Comparison of ENCODE assay signal across 3 cellular contexts in the genomic region with DNA sequence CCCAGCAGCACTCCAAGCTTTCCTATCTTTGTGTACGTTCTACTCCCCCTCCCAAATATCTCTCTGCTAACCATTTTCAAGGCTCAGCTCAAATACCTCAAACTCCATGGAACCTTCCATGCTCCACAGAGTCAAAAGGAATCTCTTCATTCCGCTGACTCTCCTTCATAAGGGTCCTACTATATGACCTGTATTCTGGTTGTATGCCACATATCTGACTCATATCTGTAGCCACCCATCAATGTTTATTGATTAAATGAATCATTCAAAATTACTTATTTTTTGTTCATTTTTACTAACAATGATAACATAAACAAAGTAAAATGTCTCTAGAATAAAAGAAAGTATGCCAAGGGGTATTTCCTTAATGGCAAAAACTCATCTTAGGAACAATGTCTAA.
TF ChIP-seq lines count a peak whose summit lies in the region.

No MANE protein-coding gene starts in this region.

TF ChIP-seq in IMR-90, 13 proteins besides CTCF, POLR2A, EP300 and RAD21:
- TF ChIP-seq MXI1 (IDR thresholded peaks at IDR 0.05; ENCODE audit: borderline replicate concordance, low read depth, low read length) = no peak
- peak; percentile 63 for TF ChIP-seq FOS (IDR thresholded peaks at IDR 0.05; ENCODE audit: low read depth, low read length)
TF ChIP-seq in IMR-90: peak in this region for 1.

TF ChIP-seq in GM23338, 12 proteins besides CTCF, POLR2A, EP300 and RAD21 (continues in another document):
- TF ChIP-seq, protein P1, sequence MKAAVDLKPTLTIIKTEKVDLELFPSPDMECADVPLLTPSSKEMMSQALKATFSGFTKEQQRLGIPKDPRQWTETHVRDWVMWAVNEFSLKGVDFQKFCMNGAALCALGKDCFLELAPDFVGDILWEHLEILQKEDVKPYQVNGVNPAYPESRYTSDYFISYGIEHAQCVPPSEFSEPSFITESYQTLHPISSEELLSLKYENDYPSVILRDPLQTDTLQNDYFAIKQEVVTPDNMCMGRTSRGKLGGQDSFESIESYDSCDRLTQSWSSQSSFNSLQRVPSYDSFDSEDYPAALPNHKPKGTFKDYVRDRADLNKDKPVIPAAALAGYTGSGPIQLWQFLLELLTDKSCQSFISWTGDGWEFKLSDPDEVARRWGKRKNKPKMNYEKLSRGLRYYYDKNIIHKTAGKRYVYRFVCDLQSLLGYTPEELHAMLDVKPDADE (IDR thresholded peaks at IDR 0.05) = no peak
- TF ChIP-seq ZNF331 (CRISPR knock-in tag; IDR thresholded peaks at IDR 0.05; ENCODE audit: low read depth) = no peak
- TF ChIP-seq, protein P2, sequence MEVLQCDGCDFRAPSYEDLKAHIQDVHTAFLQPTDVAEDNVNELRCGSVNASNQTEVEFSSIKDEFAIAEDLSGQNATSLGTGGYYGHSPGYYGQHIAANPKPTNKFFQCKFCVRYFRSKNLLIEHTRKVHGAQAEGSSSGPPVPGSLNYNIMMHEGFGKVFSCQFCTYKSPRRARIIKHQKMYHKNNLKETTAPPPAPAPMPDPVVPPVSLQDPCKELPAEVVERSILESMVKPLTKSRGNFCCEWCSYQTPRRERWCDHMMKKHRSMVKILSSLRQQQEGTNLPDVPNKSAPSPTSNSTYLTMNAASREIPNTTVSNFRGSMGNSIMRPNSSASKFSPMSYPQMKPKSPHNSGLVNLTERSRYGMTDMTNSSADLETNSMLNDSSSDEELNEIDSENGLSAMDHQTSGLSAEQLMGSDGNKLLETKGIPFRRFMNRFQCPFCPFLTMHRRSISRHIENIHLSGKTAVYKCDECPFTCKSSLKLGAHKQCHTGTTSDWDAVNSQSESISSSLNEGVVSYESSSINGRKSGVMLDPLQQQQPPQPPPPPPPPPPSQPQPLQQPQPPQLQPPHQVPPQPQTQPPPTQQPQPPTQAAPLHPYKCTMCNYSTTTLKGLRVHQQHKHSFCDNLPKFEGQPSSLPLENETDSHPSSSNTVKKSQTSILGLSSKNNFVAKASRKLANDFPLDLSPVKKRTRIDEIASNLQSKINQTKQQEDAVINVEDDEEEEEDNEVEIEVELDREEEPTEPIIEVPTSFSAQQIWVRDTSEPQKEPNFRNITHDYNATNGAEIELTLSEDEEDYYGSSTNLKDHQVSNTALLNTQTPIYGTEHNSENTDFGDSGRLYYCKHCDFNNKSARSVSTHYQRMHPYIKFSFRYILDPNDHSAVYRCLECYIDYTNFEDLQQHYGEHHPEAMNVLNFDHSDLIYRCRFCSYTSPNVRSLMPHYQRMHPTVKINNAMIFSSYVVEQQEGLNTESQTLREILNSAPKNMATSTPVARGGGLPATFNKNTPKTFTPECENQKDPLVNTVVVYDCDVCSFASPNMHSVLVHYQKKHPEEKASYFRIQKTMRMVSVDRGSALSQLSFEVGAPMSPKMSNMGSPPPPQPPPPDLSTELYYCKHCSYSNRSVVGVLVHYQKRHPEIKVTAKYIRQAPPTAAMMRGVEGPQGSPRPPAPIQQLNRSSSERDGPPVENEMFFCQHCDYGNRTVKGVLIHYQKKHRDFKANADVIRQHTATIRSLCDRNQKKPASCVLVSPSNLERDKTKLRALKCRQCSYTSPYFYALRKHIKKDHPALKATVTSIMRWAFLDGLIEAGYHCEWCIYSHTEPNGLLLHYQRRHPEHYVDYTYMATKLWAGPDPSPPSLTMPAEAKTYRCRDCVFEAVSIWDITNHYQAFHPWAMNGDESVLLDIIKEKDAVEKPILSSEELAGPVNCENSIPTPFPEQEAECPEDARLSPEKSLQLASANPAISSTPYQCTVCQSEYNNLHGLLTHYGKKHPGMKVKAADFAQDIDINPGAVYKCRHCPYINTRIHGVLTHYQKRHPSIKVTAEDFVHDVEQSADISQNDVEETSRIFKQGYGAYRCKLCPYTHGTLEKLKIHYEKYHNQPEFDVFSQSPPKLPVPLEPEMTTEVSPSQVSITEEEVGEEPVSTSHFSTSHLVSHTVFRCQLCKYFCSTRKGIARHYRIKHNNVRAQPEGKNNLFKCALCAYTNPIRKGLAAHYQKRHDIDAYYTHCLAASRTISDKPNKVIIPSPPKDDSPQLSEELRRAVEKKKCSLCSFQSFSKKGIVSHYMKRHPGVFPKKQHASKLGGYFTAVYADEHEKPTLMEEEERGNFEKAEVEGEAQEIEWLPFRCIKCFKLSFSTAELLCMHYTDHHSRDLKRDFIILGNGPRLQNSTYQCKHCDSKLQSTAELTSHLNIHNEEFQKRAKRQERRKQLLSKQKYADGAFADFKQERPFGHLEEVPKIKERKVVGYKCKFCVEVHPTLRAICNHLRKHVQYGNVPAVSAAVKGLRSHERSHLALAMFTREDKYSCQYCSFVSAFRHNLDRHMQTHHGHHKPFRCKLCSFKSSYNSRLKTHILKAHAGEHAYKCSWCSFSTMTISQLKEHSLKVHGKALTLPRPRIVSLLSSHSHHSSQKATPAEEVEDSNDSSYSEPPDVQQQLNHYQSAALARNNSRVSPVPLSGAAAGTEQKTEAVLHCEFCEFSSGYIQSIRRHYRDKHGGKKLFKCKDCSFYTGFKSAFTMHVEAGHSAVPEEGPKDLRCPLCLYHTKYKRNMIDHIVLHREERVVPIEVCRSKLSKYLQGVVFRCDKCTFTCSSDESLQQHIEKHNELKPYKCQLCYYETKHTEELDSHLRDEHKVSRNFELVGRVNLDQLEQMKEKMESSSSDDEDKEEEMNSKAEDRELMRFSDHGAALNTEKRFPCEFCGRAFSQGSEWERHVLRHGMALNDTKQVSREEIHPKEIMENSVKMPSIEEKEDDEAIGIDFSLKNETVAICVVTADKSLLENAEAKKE (CRISPR knock-in tag; IDR thresholded peaks at IDR 0.05) = no peak
- TF ChIP-seq EZH2 (IDR thresholded peaks at IDR 0.05; ENCODE audit: low read depth, unreplicated experiment) = no peak
- TF ChIP-seq EZH2phosphoT487 (IDR thresholded peaks at IDR 0.05; ENCODE audit: unreplicated experiment) = no peak
- no peak for TF ChIP-seq JUNB (IDR thresholded peaks at IDR 0.05; ENCODE audit: unreplicated experiment)
- TF ChIP-seq POLR2AphosphoS5 (IDR thresholded peaks at IDR 0.05; ENCODE audit: low read depth) = no peak
- no peak for TF ChIP-seq NANOG (IDR thresholded peaks at IDR 0.05; ENCODE audit: borderline replicate concordance)
- TF ChIP-seq, protein P3, sequence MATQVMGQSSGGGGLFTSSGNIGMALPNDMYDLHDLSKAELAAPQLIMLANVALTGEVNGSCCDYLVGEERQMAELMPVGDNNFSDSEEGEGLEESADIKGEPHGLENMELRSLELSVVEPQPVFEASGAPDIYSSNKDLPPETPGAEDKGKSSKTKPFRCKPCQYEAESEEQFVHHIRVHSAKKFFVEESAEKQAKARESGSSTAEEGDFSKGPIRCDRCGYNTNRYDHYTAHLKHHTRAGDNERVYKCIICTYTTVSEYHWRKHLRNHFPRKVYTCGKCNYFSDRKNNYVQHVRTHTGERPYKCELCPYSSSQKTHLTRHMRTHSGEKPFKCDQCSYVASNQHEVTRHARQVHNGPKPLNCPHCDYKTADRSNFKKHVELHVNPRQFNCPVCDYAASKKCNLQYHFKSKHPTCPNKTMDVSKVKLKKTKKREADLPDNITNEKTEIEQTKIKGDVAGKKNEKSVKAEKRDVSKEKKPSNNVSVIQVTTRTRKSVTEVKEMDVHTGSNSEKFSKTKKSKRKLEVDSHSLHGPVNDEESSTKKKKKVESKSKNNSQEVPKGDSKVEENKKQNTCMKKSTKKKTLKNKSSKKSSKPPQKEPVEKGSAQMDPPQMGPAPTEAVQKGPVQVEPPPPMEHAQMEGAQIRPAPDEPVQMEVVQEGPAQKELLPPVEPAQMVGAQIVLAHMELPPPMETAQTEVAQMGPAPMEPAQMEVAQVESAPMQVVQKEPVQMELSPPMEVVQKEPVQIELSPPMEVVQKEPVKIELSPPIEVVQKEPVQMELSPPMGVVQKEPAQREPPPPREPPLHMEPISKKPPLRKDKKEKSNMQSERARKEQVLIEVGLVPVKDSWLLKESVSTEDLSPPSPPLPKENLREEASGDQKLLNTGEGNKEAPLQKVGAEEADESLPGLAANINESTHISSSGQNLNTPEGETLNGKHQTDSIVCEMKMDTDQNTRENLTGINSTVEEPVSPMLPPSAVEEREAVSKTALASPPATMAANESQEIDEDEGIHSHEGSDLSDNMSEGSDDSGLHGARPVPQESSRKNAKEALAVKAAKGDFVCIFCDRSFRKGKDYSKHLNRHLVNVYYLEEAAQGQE (IDR thresholded peaks at IDR 0.05; ENCODE audit: unreplicated experiment) = no peak

TF ChIP-seq in WTC11, 78 proteins besides CTCF, POLR2A, EP300 and RAD21:
- TF ChIP-seq, protein P4, sequence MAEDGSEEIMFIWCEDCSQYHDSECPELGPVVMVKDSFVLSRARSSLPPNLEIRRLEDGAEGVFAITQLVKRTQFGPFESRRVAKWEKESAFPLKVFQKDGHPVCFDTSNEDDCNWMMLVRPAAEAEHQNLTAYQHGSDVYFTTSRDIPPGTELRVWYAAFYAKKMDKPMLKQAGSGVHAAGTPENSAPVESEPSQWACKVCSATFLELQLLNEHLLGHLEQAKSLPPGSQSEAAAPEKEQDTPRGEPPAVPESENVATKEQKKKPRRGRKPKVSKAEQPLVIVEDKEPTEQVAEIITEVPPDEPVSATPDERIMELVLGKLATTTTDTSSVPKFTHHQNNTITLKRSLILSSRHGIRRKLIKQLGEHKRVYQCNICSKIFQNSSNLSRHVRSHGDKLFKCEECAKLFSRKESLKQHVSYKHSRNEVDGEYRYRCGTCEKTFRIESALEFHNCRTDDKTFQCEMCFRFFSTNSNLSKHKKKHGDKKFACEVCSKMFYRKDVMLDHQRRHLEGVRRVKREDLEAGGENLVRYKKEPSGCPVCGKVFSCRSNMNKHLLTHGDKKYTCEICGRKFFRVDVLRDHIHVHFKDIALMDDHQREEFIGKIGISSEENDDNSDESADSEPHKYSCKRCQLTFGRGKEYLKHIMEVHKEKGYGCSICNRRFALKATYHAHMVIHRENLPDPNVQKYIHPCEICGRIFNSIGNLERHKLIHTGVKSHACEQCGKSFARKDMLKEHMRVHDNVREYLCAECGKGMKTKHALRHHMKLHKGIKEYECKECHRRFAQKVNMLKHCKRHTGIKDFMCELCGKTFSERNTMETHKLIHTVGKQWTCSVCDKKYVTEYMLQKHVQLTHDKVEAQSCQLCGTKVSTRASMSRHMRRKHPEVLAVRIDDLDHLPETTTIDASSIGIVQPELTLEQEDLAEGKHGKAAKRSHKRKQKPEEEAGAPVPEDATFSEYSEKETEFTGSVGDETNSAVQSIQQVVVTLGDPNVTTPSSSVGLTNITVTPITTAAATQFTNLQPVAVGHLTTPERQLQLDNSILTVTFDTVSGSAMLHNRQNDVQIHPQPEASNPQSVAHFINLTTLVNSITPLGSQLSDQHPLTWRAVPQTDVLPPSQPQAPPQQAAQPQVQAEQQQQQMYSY (CRISPR knock-in tag; IDR thresholded peaks at IDR 0.05) = no peak
- TF ChIP-seq ZNF263 (CRISPR knock-in tag; IDR thresholded peaks at IDR 0.05; ENCODE audit: low read depth) = no peak
- no peak for TF ChIP-seq NR1H2 (CRISPR knock-in tag; IDR thresholded peaks at IDR 0.05)
- TF ChIP-seq, protein P5, sequence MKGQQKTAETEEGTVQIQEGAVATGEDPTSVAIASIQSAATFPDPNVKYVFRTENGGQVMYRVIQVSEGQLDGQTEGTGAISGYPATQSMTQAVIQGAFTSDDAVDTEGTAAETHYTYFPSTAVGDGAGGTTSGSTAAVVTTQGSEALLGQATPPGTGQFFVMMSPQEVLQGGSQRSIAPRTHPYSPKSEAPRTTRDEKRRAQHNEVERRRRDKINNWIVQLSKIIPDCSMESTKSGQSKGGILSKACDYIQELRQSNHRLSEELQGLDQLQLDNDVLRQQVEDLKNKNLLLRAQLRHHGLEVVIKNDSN (CRISPR knock-in tag; IDR thresholded peaks at IDR 0.05) = no peak
- TF ChIP-seq ELF4 (CRISPR knock-in tag; IDR thresholded peaks at IDR 0.05; ENCODE audit: low read depth) = no peak
- TF ChIP-seq SP1 (CRISPR knock-in tag; conservative IDR thresholded peaks at IDR 0.05) = no peak
- TF ChIP-seq, protein P6, sequence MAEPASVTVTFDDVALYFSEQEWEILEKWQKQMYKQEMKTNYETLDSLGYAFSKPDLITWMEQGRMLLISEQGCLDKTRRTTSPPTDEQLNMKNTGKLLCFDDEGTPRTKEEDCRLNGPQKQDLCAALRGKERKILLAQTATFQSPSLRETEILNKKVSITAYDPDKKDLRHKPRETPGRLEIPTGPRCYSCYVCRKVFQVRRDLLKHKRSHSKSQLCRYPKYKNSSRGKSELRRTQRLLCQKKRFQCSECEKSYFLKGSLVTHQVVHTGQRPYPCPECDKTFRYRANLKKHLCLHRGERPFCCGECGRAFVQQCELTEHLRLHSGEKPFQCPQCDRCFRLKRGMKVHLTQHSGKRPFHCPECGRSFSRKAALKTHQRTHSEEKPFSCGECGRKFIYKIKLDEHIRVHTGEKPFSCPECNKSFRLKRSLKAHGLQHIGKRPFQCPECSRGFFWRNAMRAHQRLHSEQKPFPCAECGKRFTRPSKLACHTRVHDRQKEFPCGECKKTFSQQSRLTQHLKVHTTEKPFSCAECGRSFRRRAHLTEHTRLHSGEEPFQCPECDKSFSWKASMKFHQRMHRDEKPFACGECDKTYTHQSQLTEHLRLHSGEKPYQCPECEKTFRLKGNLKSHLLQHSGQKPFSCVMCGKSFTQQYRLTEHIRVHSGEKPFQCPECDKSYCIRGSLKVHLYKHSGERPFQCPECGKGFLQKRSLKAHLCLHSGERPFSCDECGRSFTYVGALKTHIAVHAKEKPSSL (CRISPR knock-in tag; conservative IDR thresholded peaks at IDR 0.05) = no peak
- TF ChIP-seq, protein P7, sequence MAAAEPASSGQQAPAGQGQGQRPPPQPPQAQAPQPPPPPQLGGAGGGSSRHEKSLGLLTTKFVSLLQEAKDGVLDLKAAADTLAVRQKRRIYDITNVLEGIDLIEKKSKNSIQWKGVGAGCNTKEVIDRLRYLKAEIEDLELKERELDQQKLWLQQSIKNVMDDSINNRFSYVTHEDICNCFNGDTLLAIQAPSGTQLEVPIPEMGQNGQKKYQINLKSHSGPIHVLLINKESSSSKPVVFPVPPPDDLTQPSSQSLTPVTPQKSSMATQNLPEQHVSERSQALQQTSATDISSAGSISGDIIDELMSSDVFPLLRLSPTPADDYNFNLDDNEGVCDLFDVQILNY (CRISPR knock-in tag; IDR thresholded peaks at IDR 0.05) = no peak
- TF ChIP-seq SOX15 (CRISPR knock-in tag; IDR thresholded peaks at IDR 0.05) = no peak
- TF ChIP-seq, protein P8, sequence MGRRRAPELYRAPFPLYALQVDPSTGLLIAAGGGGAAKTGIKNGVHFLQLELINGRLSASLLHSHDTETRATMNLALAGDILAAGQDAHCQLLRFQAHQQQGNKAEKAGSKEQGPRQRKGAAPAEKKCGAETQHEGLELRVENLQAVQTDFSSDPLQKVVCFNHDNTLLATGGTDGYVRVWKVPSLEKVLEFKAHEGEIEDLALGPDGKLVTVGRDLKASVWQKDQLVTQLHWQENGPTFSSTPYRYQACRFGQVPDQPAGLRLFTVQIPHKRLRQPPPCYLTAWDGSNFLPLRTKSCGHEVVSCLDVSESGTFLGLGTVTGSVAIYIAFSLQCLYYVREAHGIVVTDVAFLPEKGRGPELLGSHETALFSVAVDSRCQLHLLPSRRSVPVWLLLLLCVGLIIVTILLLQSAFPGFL (CRISPR knock-in tag; IDR thresholded peaks at IDR 0.05; ENCODE audit: borderline replicate concordance) = no peak
- no peak for TF ChIP-seq CREB1 (CRISPR knock-in tag; IDR thresholded peaks at IDR 0.05)
- no peak for TF ChIP-seq JUN (CRISPR knock-in tag; IDR thresholded peaks at IDR 0.05)
- TF ChIP-seq ZNF416 (CRISPR knock-in tag; IDR thresholded peaks at IDR 0.05) = no peak
- TF ChIP-seq, protein P9, sequence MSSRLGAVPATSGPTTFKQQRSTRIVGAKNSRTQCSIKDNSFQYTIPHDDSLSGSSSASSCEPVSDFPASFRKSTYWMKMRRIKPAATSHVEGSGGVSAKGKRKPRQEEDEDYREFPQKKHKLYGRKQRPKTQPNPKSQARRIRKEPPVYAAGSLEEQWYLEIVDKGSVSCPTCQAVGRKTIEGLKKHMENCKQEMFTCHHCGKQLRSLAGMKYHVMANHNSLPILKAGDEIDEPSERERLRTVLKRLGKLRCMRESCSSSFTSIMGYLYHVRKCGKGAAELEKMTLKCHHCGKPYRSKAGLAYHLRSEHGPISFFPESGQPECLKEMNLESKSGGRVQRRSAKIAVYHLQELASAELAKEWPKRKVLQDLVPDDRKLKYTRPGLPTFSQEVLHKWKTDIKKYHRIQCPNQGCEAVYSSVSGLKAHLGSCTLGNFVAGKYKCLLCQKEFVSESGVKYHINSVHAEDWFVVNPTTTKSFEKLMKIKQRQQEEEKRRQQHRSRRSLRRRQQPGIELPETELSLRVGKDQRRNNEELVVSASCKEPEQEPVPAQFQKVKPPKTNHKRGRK (CRISPR knock-in tag; IDR thresholded peaks at IDR 0.05; ENCODE audit: borderline replicate concordance) = no peak
- no peak for TF ChIP-seq JAZF1 (CRISPR knock-in tag; IDR thresholded peaks at IDR 0.05)
- TF ChIP-seq ZNF317 (CRISPR knock-in tag; IDR thresholded peaks at IDR 0.05; ENCODE audit: borderline replicate concordance, low read depth) = no peak
